Comparison of ENCODE assay signal across 16 cellular contexts in genomic region chr6:90765895-90766294, GRCh38.
"Had no signal": no experiment of that assay in that cellular context is flagged by ENCODE, and none has a peak within 500 bp of the region (broad histone marks: within the 10 kb centered on the region; RNA-seq: fewer than 3 reads in every experiment).

No MANE protein-coding gene starts in this region.

- ATAC-seq: activated T-cell treated with anti-CD3 and anti-CD28 coated beads, Interleukin-2, amount 50 U/mL, for 4 hours; left ventricle myocardium superior; upper lobe of right lung had no signal

- DNase-seq: activated CD4-positive, alpha-beta T cell treated with anti-CD3 and anti-CD28 coated beads, Interleukin-2, amount 50 U/mL, for 1 hour; activated CD4-positive, CD25-positive, alpha-beta regulatory T cell treated with anti-CD3 and anti-CD28 coated beads, Interleukin-2, amount 50 U/mL, for 72 hours; activated CD8-positive, alpha-beta memory T cell treated with anti-CD3 and anti-CD28 coated beads, Interleukin-2, amount 50 U/mL, for 4 hours; activated effector memory CD4-positive, alpha-beta T cell treated with Interleukin-2 at 50 U/mL for 16 hours; activated naive CD4-positive, alpha-beta T cell treated with anti-CD3 and anti-CD28 coated beads, Interleukin-2, amount 50 U/mL, for 16 hours; activated T-cell treated with anti-CD3 and anti-CD28 coated beads, Interleukin-2, amount 50 U/mL, for 4 hours; aorta; head of caudate nucleus; kidney; left ventricle myocardium superior; occipital lobe; posterior cingulate gyrus; sigmoid colon; spleen; stimulated activated naive CD4-positive, alpha-beta T cell; upper lobe of right lung had no signal
